ENCODE assay signal across 19 cellular contexts in genomic region chr11:96447711-96448110, GRCh38. TPM values are rescaled to one million over a fixed set of nuclear protein-coding genes. Genes with fewer than 3 reads are reported as not detected.
A peak's percentile ranks its signal among the peaks of the same experiment; 100 is the strongest.
DNase-seq lines count a peak whose midpoint lies in the region; ATAC-seq and TF ChIP-seq lines count a peak whose summit lies in the region.
"Had no signal": no experiment of that assay in that cellular context is flagged by ENCODE, and none has a peak within 500 bp of the region (broad histone marks: within the 10 kb centered on the region; RNA-seq: fewer than 3 reads in every experiment).

No MANE protein-coding gene starts in this region.

- TF ChIP-seq CTCF in GM23338 (conservative IDR thresholded peaks at IDR 0.05; ENCODE audit: low read depth in 2 of 2) (no peak), neural progenitor cell (IDR thresholded peaks at IDR 0.05) (no peak), smooth muscle cell (IDR thresholded peaks at IDR 0.05; ENCODE audit: borderline replicate concordance, insufficient read depth, poor library complexity, severe bottlenecking) (no peak), MCF 10A (IDR thresholded peaks at IDR 0.05; ENCODE audit: unreplicated experiment) (no peak)

- H4K20me1 ChIP-seq in GM23338 (replicated peaks; ENCODE audit: insufficient read depth): no peaks in the 10 kb centered on the region
- no peaks in the 10 kb centered on the region for H4K20me1 ChIP-seq in neural progenitor cell (ENCODE audit: low read depth)
- no peaks in the 10 kb centered on the region for H4K20me1 ChIP-seq in smooth muscle cell (ENCODE audit: low read depth)
- H4K20me1 ChIP-seq: BLaER1 had no signal

- H2AFZ ChIP-seq in GM23338: peak overlapping the region; percentile 38; the same call in 1 of the 2 replicates
- H2AFZ ChIP-seq in neural progenitor cell (replicated peaks): no peak overlapping the region
- no peak overlapping the region for H2AFZ ChIP-seq in smooth muscle cell (ENCODE audit: low read depth)

- DNase-seq in GM23338 (ENCODE audit: low spot score): no peak
- DNase-seq in SK-N-DZ (ENCODE audit: low spot score): peak; percentile 62
- no peak for DNase-seq in neural progenitor cell (ENCODE audit: low spot score)
- no peak for DNase-seq in smooth muscle cell (lab: John Stamatoyannopoulos, UW; ENCODE audit: unreplicated experiment)
- DNase-seq in central memory CD4-positive, alpha-beta T cell: no peak
- DNase-seq in MCF 10A (ENCODE audit: unreplicated experiment): no peak
- no peak for DNase-seq in NCI-H1694 (lab: John Stamatoyannopoulos, UW)
- DNase-seq: Caco-2; CD4-positive, CD25-positive, alpha-beta regulatory T cell; CD8-positive, alpha-beta T cell; DMS 273 treated with DMSO at 0.1 percent for 48 hours; DMS79; EL; GDM1; GOT3; HFFc6 had no signal

- no peaks in the 10 kb centered on the region for H3K4me1 ChIP-seq in GM23338 (ENCODE audit: insufficient read depth)
- H3K4me1 ChIP-seq in neural progenitor cell: no peaks in the 10 kb centered on the region
- H3K4me1 ChIP-seq in smooth muscle cell (ENCODE audit: low read depth): peaks cover 5% of the 10 kb centered on the region
- H3K4me1 ChIP-seq: BLaER1, Caco-2, HAP-1 had no signal

- POLR2A ChIA-PET in MCF 10A (lab: Yijun Ruan, JAX): interaction anchor here (0.8 kb wide), 1 partner anchor 14 kb away, joined by 3 read pairs; no protein-coding TSS in a partner anchor

- H3F3A ChIP-seq in GM23338 (replicated peaks; ENCODE audit: low read depth) (no peaks in the 10 kb centered on the region), neural progenitor cell (ENCODE audit: low read depth) (no peaks in the 10 kb centered on the region), smooth muscle cell (ENCODE audit: low read depth) (no peaks in the 10 kb centered on the region)

- CTCF ChIA-PET in MCF 10A (lab: Yijun Ruan, JAX): interaction anchor here (0.7 to 1.0 kb wide), 2 partner anchors 17 to 693 kb away, joined by 3 to 5 read pairs; no protein-coding TSS in a partner anchor

- no peaks in the 10 kb centered on the region for H3K9me2 ChIP-seq in GM23338 (ENCODE audit: insufficient read depth)

- H3K9me3 ChIP-seq in neural progenitor cell (ENCODE audit: low read depth): no peaks in the 10 kb centered on the region
- H3K9me3 ChIP-seq in smooth muscle cell (replicated peaks; ENCODE audit: low read depth): no peaks in the 10 kb centered on the region
- H3K9me3 ChIP-seq: BLaER1, Caco-2, HAP-1 had no signal

- intact Hi-C loops in MCF 10A (cut with micrococcal nuclease): no loop called here

- no peaks in the 10 kb centered on the region for H3K36me3 Mint-ChIP-seq in GM23338 (ENCODE audit: low read depth)
- H3K36me3 Mint-ChIP-seq in neural progenitor cell: no peaks in the 10 kb centered on the region
- H3K36me3 Mint-ChIP-seq in MCF 10A (ENCODE audit: insufficient read depth, unreplicated experiment): no peaks in the 10 kb centered on the region
- H3K36me3 Mint-ChIP-seq: CD4-positive, CD25-positive, alpha-beta regulatory T cell; CD8-positive, alpha-beta T cell had no signal

- H3K9me3 Mint-ChIP-seq in GM23338 (no peaks in the 10 kb centered on the region), neural progenitor cell (no peaks in the 10 kb centered on the region), MCF 10A (ENCODE audit: unreplicated experiment) (no peaks in the 10 kb centered on the region)
- H3K9me3 Mint-ChIP-seq: CD8-positive, alpha-beta T cell; HFFc6 had no signal

- H3K27ac ChIP-seq in GM23338 (ENCODE audit: low read depth) (no peak overlapping the region), neural progenitor cell (no peak overlapping the region), smooth muscle cell (ENCODE audit: low read depth) (no peak overlapping the region)
- H3K27ac ChIP-seq: BLaER1, C4-2B had no signal

- no peak overlapping the region for H3K4me2 ChIP-seq in GM23338
- H3K4me2 ChIP-seq in neural progenitor cell: no peak overlapping the region
- H3K4me2 ChIP-seq in smooth muscle cell: peak overlapping the region; percentile 33
- H3K4me2 ChIP-seq: BLaER1 had no signal

- ATAC-seq in GM23338: no peak
- ATAC-seq: CD8-positive, alpha-beta T cell had no signal

- no peak overlapping the region for H3K9ac ChIP-seq in neural progenitor cell
- no peak overlapping the region for H3K9ac ChIP-seq in smooth muscle cell (ENCODE audit: low read depth)
- H3K9ac ChIP-seq: BLaER1 had no signal

- H3K4me3 Mint-ChIP-seq in GM23338: no peak overlapping the region
- no peak overlapping the region for H3K4me3 Mint-ChIP-seq in neural progenitor cell
- no peak overlapping the region for H3K4me3 Mint-ChIP-seq in MCF 10A (ENCODE audit: unreplicated experiment)
- H3K4me3 Mint-ChIP-seq: CD4-positive, CD25-positive, alpha-beta regulatory T cell; CD8-positive, alpha-beta T cell; HFFc6 had no signal

- no peaks in the 10 kb centered on the region for H3K4me1 Mint-ChIP-seq in GM23338
- H3K4me1 Mint-ChIP-seq in neural progenitor cell: peaks cover 5% of the 10 kb centered on the region
- no peaks in the 10 kb centered on the region for H3K4me1 Mint-ChIP-seq in MCF 10A (ENCODE audit: insufficient read depth, unreplicated experiment)
- H3K4me1 Mint-ChIP-seq: CD4-positive, CD25-positive, alpha-beta regulatory T cell had no signal

- H3K27me3 ChIP-seq in GM23338 (ENCODE audit: insufficient read depth) (no peaks in the 10 kb centered on the region), neural progenitor cell (no peaks in the 10 kb centered on the region), smooth muscle cell (ENCODE audit: low read depth) (no peaks in the 10 kb centered on the region)
- H3K27me3 ChIP-seq: BLaER1 had no signal

- H3K79me2 ChIP-seq in GM23338 (replicated peaks; ENCODE audit: insufficient read depth): no peaks in the 10 kb centered on the region
- H3K79me2 ChIP-seq in neural progenitor cell (ENCODE audit: low read depth): no peaks in the 10 kb centered on the region
- no peaks in the 10 kb centered on the region for H3K79me2 ChIP-seq in smooth muscle cell (ENCODE audit: low read depth)

- peaks cover 3% of the 10 kb centered on the region for H3K27me3 Mint-ChIP-seq in GM23338 (ENCODE audit: insufficient read depth, low read depth, poor library complexity)
- H3K27me3 Mint-ChIP-seq in neural progenitor cell (ENCODE audit: insufficient read depth, low read depth): no peaks in the 10 kb centered on the region
- peaks cover 54% of the 10 kb centered on the region for H3K27me3 Mint-ChIP-seq in MCF 10A (ENCODE audit: insufficient read depth, unreplicated experiment)

- H3K4me3 ChIP-seq in GM23338 (no peak overlapping the region), neural progenitor cell (no peak overlapping the region), smooth muscle cell (no peak overlapping the region)
- H3K4me3 ChIP-seq: BLaER1, HAP-1 had no signal

- H3K36me3 ChIP-seq in GM23338 (ENCODE audit: insufficient read depth): no peaks in the 10 kb centered on the region
- H3K36me3 ChIP-seq in neural progenitor cell: no peaks in the 10 kb centered on the region
- H3K36me3 ChIP-seq in smooth muscle cell (ENCODE audit: low read depth): no peaks in the 10 kb centered on the region
- H3K36me3 ChIP-seq: BLaER1, HAP-1 had no signal

- BruUV-seq in MCF 10A (replicated peaks; lab: Mats Ljungman, UMichigan): no TSS peak

- H3K27ac Mint-ChIP-seq in GM23338 (no peak overlapping the region), neural progenitor cell (peak overlapping the region; percentile 22), MCF 10A (ENCODE audit: low read depth, unreplicated experiment) (no peak overlapping the region)
- H3K27ac Mint-ChIP-seq: CD8-positive, alpha-beta T cell; HFFc6 had no signal

- 82% methylated on average over 6 of the region's 6 CpGs for WGBS in smooth muscle cell (ENCODE audit: low lambda C conversion rate)

TF ChIP-seq in GM23338, 12 proteins besides CTCF, POLR2A, EP300 and RAD21 (continues in another document):
- TF ChIP-seq EZH2 (IDR thresholded peaks at IDR 0.05; ENCODE audit: low read depth, unreplicated experiment): no peak
- TF ChIP-seq NANOG (IDR thresholded peaks at IDR 0.05; ENCODE audit: borderline replicate concordance): no peak
- TF ChIP-seq EZH2phosphoT487 (IDR thresholded peaks at IDR 0.05; ENCODE audit: unreplicated experiment): no peak

RNA-seq across cellular contexts. Expression of gene JRKL, which starts 57.9 kb away (rescaled TPM):
- 4.5 and 5.2 TPM in 2 replicates for total RNA-seq in GM23338 (2014; rRNA removed; shearing (Covaris generic))
- polyA plus RNA-seq in GM23338 (2016; fragmentation: Nextera tagmentation; extraction: Ambion mirVana) (3.3 and 3.8 TPM in 2 replicates), smooth muscle cell (6.1 and 7.1 TPM in 2 replicates)
- 2.8 and 3.0 TPM in 2 replicates for polyA plus RNA-seq in SK-N-DZ (2014; cell fraction: cytosol; rRNA removed)
- polyA plus RNA-seq in SK-N-DZ (2014; cell fraction: nucleus; rRNA removed): 3.3 and 7.7 TPM in 2 replicates
- total RNA-seq in neural progenitor cell (ENCODE audit: low replicate concordance) (8.4 and 13.4 TPM in 2 replicates), smooth muscle cell (12.1 and 16.9 TPM in 2 replicates), MCF 10A (2022) (11.5 and 16.3 TPM in 2 replicates)

RNA-seq across cellular contexts. Expression of gene CCDC82, which starts 58.0 kb away (rescaled TPM):
- 15.7 and 23.5 TPM in 2 replicates for total RNA-seq in GM23338 (2014; rRNA removed; shearing (Covaris generic))
- polyA plus RNA-seq in GM23338 (2016; fragmentation: Nextera tagmentation; extraction: Ambion mirVana): 40.0 and 45.8 TPM in 2 replicates
- polyA plus RNA-seq in SK-N-DZ (2014; cell fraction: cytosol; rRNA removed): 14.0 and 16.4 TPM in 2 replicates
- polyA plus RNA-seq in SK-N-DZ (2014; cell fraction: nucleus; rRNA removed): 38.6 and 56.4 TPM in 2 replicates
- total RNA-seq in neural progenitor cell (ENCODE audit: low replicate concordance): 32.4 and 48.3 TPM in 2 replicates
- total RNA-seq in smooth muscle cell: 32.8 and 49.4 TPM in 2 replicates
- 19.8 and 23.1 TPM in 2 replicates for polyA plus RNA-seq in smooth muscle cell
- total RNA-seq in MCF 10A (2022): 15.8 and 21.4 TPM in 2 replicates
